In genomic region chr10:76002262-76002854, GRCh38 we compare ENCODE assay signal across 1 cellular context.
TF ChIP-seq lines count a peak whose summit lies in the region.

No MANE protein-coding gene starts in this region.

TF ChIP-seq in GM23338, 12 proteins besides CTCF, POLR2A, EP300 and RAD21 (continued from another document):
- no peak for TF ChIP-seq REST (IDR thresholded peaks at IDR 0.05; ENCODE audit: unreplicated experiment)
- TF ChIP-seq ZNF462 (CRISPR knock-in tag; IDR thresholded peaks at IDR 0.05) = no peak
